ENCODE assay signal across 8 cellular contexts in the genomic region with DNA sequence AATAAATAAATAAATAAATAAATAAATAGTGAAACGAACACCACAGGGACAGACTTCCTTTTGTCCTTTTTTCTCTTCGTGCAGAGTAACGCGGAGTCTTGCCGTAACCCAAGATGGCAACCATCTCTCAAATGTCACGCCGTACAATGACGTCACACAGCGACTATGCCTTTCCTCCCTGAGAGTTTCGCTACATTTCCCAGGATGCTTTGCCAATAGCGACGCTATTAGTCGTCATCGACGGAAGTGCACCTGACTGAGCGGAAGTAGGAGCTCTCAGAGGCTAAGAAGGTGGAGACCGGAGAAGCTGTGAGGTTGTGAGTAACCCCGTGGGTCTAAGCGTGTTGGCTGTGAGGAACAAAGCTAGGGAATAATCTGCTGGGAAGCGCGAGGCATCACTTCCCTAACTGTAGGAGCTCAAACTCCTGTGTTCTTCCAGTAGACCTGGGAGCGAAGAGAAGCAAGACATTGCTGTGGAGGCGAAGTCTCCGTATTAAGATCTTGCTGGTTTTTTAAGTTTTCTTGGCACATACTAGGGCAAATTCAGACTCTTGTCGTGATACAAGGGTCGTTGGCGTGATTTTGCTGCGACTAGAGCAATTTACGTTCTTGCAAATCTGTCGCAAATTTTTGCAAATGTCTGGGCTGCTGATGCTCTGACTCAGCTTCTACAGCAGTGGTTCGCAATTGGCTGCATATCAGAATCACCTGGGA. TPM values are rescaled to one million over a fixed set of nuclear protein-coding genes. Genes with fewer than 3 reads are reported as not detected.
DNase-seq lines count a peak whose midpoint lies in the region; ATAC-seq and TF ChIP-seq lines count a peak whose summit lies in the region.

Gene TTC1 (plus strand): TSS at position 263 of the 714 bp plus-strand sequence. CDS start 1,390 bp downstream, outside the sequence.

- DNase-seq in DMS53 (lab: John Stamatoyannopoulos, UW) (peak; percentile 99), KBM-7 (peak; percentile 97)
- peak; percentile 85 for DNase-seq in activated T-cell treated with anti-CD3 and anti-CD28 coated beads, Interleukin-2, amount 50 U/mL, for 24 hours
- peak; percentile 84 to 85 for DNase-seq in stimulated activated CD8-positive, alpha-beta memory T cell treated with anti-CD3 and anti-CD28 coated beads, Interleukin-7, amount 100 ng/mL, for 1 hour (ENCODE audit: low read depth in 2 of 2)

- H3K9me3 Mint-ChIP-seq in activated T-cell treated with anti-CD3 and anti-CD28 coated beads, Interleukin-2, amount 50 U/mL, for 24 hours, result no peaks in the 10 kb centered on the region

- no peaks in the 10 kb centered on the region for H3K27me3 Mint-ChIP-seq in activated T-cell treated with anti-CD3 and anti-CD28 coated beads, Interleukin-2, amount 50 U/mL, for 24 hours

- H3K27ac ChIP-seq in esophagus (ENCODE audit: low read depth in 2 of 2, low read length in 1 of 2), result peak within 1 kb of the TSS; percentile 85 to 96

- H3K4me3 Mint-ChIP-seq in activated T-cell treated with anti-CD3 and anti-CD28 coated beads, Interleukin-2, amount 50 U/mL, for 24 hours, result peak within 1 kb of the TSS; percentile 98

- H3K4me1 ChIP-seq in esophagus (ENCODE audit: control insufficient read depth in 2 of 2, insufficient read depth in 2 of 2, low read length in 1 of 2) (peaks cover 0 to 3% of the 10 kb centered on the region in 2 donors), mucosa of stomach (ENCODE audit: control insufficient read depth, insufficient read depth, low read length) (peaks cover 7% of the 10 kb centered on the region)

- H3K4me3 ChIP-seq in esophagus (ENCODE audit: low read depth in 1 of 2, low read length in 2 of 2) (peak within 1 kb of the TSS; percentile 68 to 90), mucosa of stomach (ENCODE audit: low read length) (peak within 1 kb of the TSS; percentile 80)

- H3K36me3 ChIP-seq in esophagus (ENCODE audit: control insufficient read depth in 2 of 2, insufficient read depth in 2 of 2, low read length in 1 of 2) (peaks cover 0 to 3% of the 10 kb centered on the region in 2 donors), mucosa of stomach (ENCODE audit: control insufficient read depth, insufficient read depth, low read length) (no peaks in the 10 kb centered on the region)

- in situ Hi-C loops in KBM-7 (cut with MboI; ENCODE audit: low pct_unique_long_range_greater_than_20kb, low sequenced_read_pairs), result no loop called here

- peaks cover 26% of the 10 kb centered on the region for H3K4me1 Mint-ChIP-seq in activated T-cell treated with anti-CD3 and anti-CD28 coated beads, Interleukin-2, amount 50 U/mL, for 24 hours (ENCODE audit: low read depth)

- WGBS in esophagus, 2 donors, result 0 to 1% methylated on average over 31 of the region's 31 CpGs

- H3K36me3 Mint-ChIP-seq in activated T-cell treated with anti-CD3 and anti-CD28 coated beads, Interleukin-2, amount 50 U/mL, for 24 hours (ENCODE audit: low read depth), result peaks cover 45% of the 10 kb centered on the region

- H3K27me3 ChIP-seq in esophagus (ENCODE audit: control insufficient read depth in 1 of 2, insufficient read depth in 2 of 2, low read length in 2 of 2) (no peaks in the 10 kb centered on the region), mucosa of stomach (ENCODE audit: control insufficient read depth, insufficient read depth, low read length) (no peaks in the 10 kb centered on the region)

- peak; percentile 99 for ATAC-seq in GM21717 (IDR thresholded peaks at IDR 0.05; ENCODE audit: unreplicated experiment)

- no peaks in the 10 kb centered on the region for H3K9me3 ChIP-seq in esophagus (ENCODE audit: control insufficient read depth in 2 of 2, insufficient read depth in 1 of 2, low read depth in 1 of 2, low read length in 1 of 2)
- H3K9me3 ChIP-seq in mucosa of stomach (ENCODE audit: control insufficient read depth, low read length), result no peaks in the 10 kb centered on the region

- peak within 1 kb of the TSS; percentile 67 for H3K9ac ChIP-seq in mucosa of stomach (ENCODE audit: low read length)

- H3K27ac Mint-ChIP-seq in activated T-cell treated with anti-CD3 and anti-CD28 coated beads, Interleukin-2, amount 50 U/mL, for 24 hours, result peak within 1 kb of the TSS; percentile 98

TF ChIP-seq in PFSK-1, 5 proteins besides CTCF, POLR2A, EP300 and RAD21:
- no peak for TF ChIP-seq FOXP2 (optimal IDR thresholded peaks at IDR 0.05; ENCODE audit: borderline replicate concordance, extremely low read depth, extremely low read length, insufficient read depth)
- TF ChIP-seq, protein P1, sequence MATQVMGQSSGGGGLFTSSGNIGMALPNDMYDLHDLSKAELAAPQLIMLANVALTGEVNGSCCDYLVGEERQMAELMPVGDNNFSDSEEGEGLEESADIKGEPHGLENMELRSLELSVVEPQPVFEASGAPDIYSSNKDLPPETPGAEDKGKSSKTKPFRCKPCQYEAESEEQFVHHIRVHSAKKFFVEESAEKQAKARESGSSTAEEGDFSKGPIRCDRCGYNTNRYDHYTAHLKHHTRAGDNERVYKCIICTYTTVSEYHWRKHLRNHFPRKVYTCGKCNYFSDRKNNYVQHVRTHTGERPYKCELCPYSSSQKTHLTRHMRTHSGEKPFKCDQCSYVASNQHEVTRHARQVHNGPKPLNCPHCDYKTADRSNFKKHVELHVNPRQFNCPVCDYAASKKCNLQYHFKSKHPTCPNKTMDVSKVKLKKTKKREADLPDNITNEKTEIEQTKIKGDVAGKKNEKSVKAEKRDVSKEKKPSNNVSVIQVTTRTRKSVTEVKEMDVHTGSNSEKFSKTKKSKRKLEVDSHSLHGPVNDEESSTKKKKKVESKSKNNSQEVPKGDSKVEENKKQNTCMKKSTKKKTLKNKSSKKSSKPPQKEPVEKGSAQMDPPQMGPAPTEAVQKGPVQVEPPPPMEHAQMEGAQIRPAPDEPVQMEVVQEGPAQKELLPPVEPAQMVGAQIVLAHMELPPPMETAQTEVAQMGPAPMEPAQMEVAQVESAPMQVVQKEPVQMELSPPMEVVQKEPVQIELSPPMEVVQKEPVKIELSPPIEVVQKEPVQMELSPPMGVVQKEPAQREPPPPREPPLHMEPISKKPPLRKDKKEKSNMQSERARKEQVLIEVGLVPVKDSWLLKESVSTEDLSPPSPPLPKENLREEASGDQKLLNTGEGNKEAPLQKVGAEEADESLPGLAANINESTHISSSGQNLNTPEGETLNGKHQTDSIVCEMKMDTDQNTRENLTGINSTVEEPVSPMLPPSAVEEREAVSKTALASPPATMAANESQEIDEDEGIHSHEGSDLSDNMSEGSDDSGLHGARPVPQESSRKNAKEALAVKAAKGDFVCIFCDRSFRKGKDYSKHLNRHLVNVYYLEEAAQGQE (IDR thresholded peaks at IDR 0.05; ENCODE audit: insufficient read depth in 1 of 2, low read depth in 2 of 2, low read length in 2 of 2), result no peak; a peak in 1 of 4 replicates
- TF ChIP-seq POLR2AphosphoS5 (IDR thresholded peaks at IDR 0.05; ENCODE audit: low read depth, low read length), result peak; percentile 98
- peak; percentile 91; the same call in 1 of the 2 replicates for TF ChIP-seq TAF1 (IDR thresholded peaks at IDR 0.05; ENCODE audit: borderline replicate concordance, insufficient read depth, low read length)
- peak; percentile 70; the same call in 1 of the 2 replicates for TF ChIP-seq SIN3A (IDR thresholded peaks at IDR 0.05; ENCODE audit: borderline replicate concordance, insufficient read depth, low read length)

RNA-seq across cellular contexts. Expression of gene TTC1, which starts in this region (rescaled TPM):
- 49.7 TPM for polyA plus RNA-seq in PFSK-1 (2012; ENCODE audit: insufficient read length, low read depth)
- polyA plus RNA-seq in esophagus, result 10 to 100 TPM; 16.7 to 32.9 TPM

Comparison
In these comparisons a context has a peak if more than half of its experiments do, and no peak if none do; other contexts are left out.
1. Peak in every context shown above with its lines: DNase-seq, ATAC-seq, H3K4me3 ChIP-seq and H3K27ac ChIP-seq.